19 cellular contexts compared by ENCODE assay signal in the genomic region with DNA sequence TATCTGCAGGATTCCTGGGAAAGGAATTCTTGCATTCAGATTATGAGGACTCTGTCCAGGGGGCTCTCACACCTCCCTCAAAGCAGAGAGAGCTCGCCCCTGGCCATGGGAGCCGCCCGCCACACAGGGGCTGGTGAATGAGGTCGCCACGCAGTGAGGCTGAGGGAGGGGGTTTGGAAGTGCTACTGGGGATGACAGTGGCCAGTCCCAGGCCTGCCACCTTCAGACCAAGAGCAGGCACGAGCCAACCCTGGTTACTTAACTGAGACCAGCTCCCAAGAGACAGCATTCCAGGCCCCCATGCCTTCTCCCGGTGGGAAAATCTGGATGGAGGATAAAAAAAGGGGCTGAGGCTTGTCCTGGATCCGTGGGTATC. TPM values are rescaled to one million over a fixed set of nuclear protein-coding genes. Genes with fewer than 3 reads are reported as not detected.
A peak's percentile ranks its signal among the peaks of the same experiment; 100 is the strongest.
DNase-seq lines count a peak whose midpoint lies in the region; ATAC-seq, FAIRE-seq and TF ChIP-seq lines count a peak whose summit lies in the region.
"Had no signal": no experiment of that assay in that cellular context is flagged by ENCODE, and none has a peak within 500 bp of the region (broad histone marks: within the 10 kb centered on the region; RNA-seq: fewer than 3 reads in every experiment).

No MANE protein-coding gene starts in this region.

- intact Hi-C loops in Caco-2 (cut with micrococcal nuclease; ENCODE audit: unreplicated experiment): no loop called here
- intact Hi-C loops in colonic mucosa (cut with DNase I): no loop called here
- intact Hi-C loops in activated naive CD4-positive, alpha-beta T cell treated with anti-CD3 and anti-CD28 coated beads for 36 hours (cut with micrococcal nuclease): loop anchor here (5.0 kb wide), 1 partner anchor 44 kb away; a partner anchor contains a TSS

- WGBS in mesendoderm (ENCODE audit: extremely low coverage, insufficient coverage, low lambda C conversion rate): no CpG with 5 or more reads among the region's 8 CpGs

- no peak overlapping the region for H3K4me2 ChIP-seq in mesendoderm (ENCODE audit: low read length)

- H4K8ac ChIP-seq in mesendoderm (ENCODE audit: low read depth, low read length): no peak overlapping the region

- POLR2A ChIA-PET in Caco-2 (lab: Charles Lee): interaction anchor here (1.1 kb wide), 1 partner anchor 44 kb away, joined by 3 read pairs; a partner anchor contains a TSS

- no peaks in the 10 kb centered on the region for H3K79me1 ChIP-seq in mesendoderm (ENCODE audit: low read length)

- DNase-seq in Caco-2 (no peak), colonic mucosa (no peak), mesendoderm (peak; percentile 41), thoracic aorta (ENCODE audit: low spot score) (no peak), HuH-7 (ENCODE audit: low spot score) (no peak), H54 (ENCODE audit: insufficient read length, low spot score) (no peak)
- no peak for DNase-seq in activated naive CD4-positive, alpha-beta T cell treated with anti-CD3 and anti-CD28 coated beads for 36 hours
- DNase-seq: CD8-positive, alpha-beta memory T cell; GF-D8; H9; NCI-H1105; NCI-H1694 treated with DMSO at 0.1 percent for 48 hours; NCI-H2107; NCI-H2227 treated with DMSO at 0.1 percent for 48 hours; NCI-H524; SHP77 treated with DMSO at 0.1 percent for 48 hours had no signal

- ATAC-seq in thoracic aorta (ENCODE audit: insufficient number of reproducible peaks, low FRiP score, low read depth) (no peak), GM21515 (IDR thresholded peaks at IDR 0.05; ENCODE audit: unreplicated experiment) (no peak)

- no peak overlapping the region for H3K4me3 ChIP-seq in Caco-2 (ENCODE audit: low read depth, low read length)
- H3K4me3 ChIP-seq in colonic mucosa: no peak overlapping the region
- no peak overlapping the region for H3K4me3 ChIP-seq in mesendoderm (ENCODE audit: low read length)
- no peak overlapping the region for H3K4me3 ChIP-seq in thoracic aorta

- H3K23ac ChIP-seq in mesendoderm (ENCODE audit: low read length): no peak overlapping the region

- no peak for FAIRE-seq in H54 (lab: Jason Lieb, UNC)
- FAIRE-seq: GM12892, RCC 7860 had no signal

- H3K9me3 Mint-ChIP-seq in Caco-2 (ENCODE audit: unreplicated experiment): no peaks in the 10 kb centered on the region
- H3K9me3 Mint-ChIP-seq in activated naive CD4-positive, alpha-beta T cell treated with anti-CD3 and anti-CD28 coated beads for 36 hours: peaks cover 2% of the 10 kb centered on the region
- H3K9me3 Mint-ChIP-seq: H9 had no signal

- H2AK5ac ChIP-seq in mesendoderm (ENCODE audit: low read length): no peak overlapping the region

- H3K27ac Mint-ChIP-seq in Caco-2 (ENCODE audit: unreplicated experiment): peak overlapping the region; percentile 38
- no peak overlapping the region for H3K27ac Mint-ChIP-seq in activated naive CD4-positive, alpha-beta T cell treated with anti-CD3 and anti-CD28 coated beads for 36 hours
- H3K27ac Mint-ChIP-seq: CD8-positive, alpha-beta memory T cell; H9 had no signal

- H3K36me3 ChIP-seq in Caco-2 (ENCODE audit: control insufficient read depth, insufficient read depth, low read length): peaks cover 8% of the 10 kb centered on the region
- H3K36me3 ChIP-seq in colonic mucosa: no peaks in the 10 kb centered on the region
- H3K36me3 ChIP-seq in mesendoderm (ENCODE audit: control insufficient read depth, insufficient read depth, low read length): no peaks in the 10 kb centered on the region
- peaks cover 13% of the 10 kb centered on the region for H3K36me3 ChIP-seq in thoracic aorta

- no peak overlapping the region for H4K5ac ChIP-seq in mesendoderm (ENCODE audit: low read length)

- H3K4ac ChIP-seq in mesendoderm (ENCODE audit: low read depth, low read length): no peak overlapping the region

- BruUV-seq in Caco-2 (replicated peaks; lab: Mats Ljungman, UMichigan): no TSS peak

- TF ChIP-seq CTCF in Caco-2 (IDR thresholded peaks at IDR 0.05; ENCODE audit: insufficient read depth in 1 of 2, low read depth in 1 of 2, low read length in 1 of 2, severe bottlenecking in 1 of 2, unreplicated experiment in 1 of 2) (no peak), colonic mucosa (IDR thresholded peaks at IDR 0.05) (no peak), thoracic aorta (IDR thresholded peaks at IDR 0.05) (no peak)

- H3K4me1 ChIP-seq in Caco-2 (peaks cover 17% of the 10 kb centered on the region), colonic mucosa (peaks cover 13% of the 10 kb centered on the region), mesendoderm (ENCODE audit: control insufficient read depth, low read depth, low read length) (no peaks in the 10 kb centered on the region), thoracic aorta (ENCODE audit: control insufficient read depth in 1 of 2, low read depth in 2 of 2) (peaks cover 33 to 61% of the 10 kb centered on the region in 2 donors)

- peak overlapping the region in 1 of 2 donors; percentile 23 for H3K9ac ChIP-seq in colonic mucosa (ENCODE audit: low read depth in 2 of 2, low read length in 2 of 2)
- no peak overlapping the region for H3K9ac ChIP-seq in mesendoderm (ENCODE audit: low read length)

- peaks cover 8% of the 10 kb centered on the region for H3K4me1 Mint-ChIP-seq in Caco-2 (ENCODE audit: low read depth, unreplicated experiment)
- H3K4me1 Mint-ChIP-seq in activated naive CD4-positive, alpha-beta T cell treated with anti-CD3 and anti-CD28 coated beads for 36 hours (ENCODE audit: low read depth): peaks cover 6% of the 10 kb centered on the region
- H3K4me1 Mint-ChIP-seq: CD8-positive, alpha-beta memory T cell had no signal

- H3K79me2 ChIP-seq in mesendoderm (ENCODE audit: control insufficient read depth, insufficient read depth, low read length): no peaks in the 10 kb centered on the region

- TF ChIP-seq POLR2A in H54 (IDR thresholded peaks at IDR 0.05; ENCODE audit: low read depth, low read length): no peak

- H3K27me3 ChIP-seq in Caco-2 (replicated peaks; ENCODE audit: control insufficient read depth, insufficient read depth, low read length) (no peaks in the 10 kb centered on the region), colonic mucosa (no peaks in the 10 kb centered on the region), mesendoderm (ENCODE audit: insufficient read depth, low read length, poor library complexity) (no peaks in the 10 kb centered on the region), thoracic aorta (replicated peaks; ENCODE audit: insufficient read depth) (no peaks in the 10 kb centered on the region)

- H3K27me3 Mint-ChIP-seq in Caco-2 (ENCODE audit: insufficient read depth, unreplicated experiment): no peaks in the 10 kb centered on the region
- no peaks in the 10 kb centered on the region for H3K27me3 Mint-ChIP-seq in activated naive CD4-positive, alpha-beta T cell treated with anti-CD3 and anti-CD28 coated beads for 36 hours (ENCODE audit: low read depth)

- H3K4me3 Mint-ChIP-seq in Caco-2 (ENCODE audit: unreplicated experiment): no peak overlapping the region
- no peak overlapping the region for H3K4me3 Mint-ChIP-seq in activated naive CD4-positive, alpha-beta T cell treated with anti-CD3 and anti-CD28 coated beads for 36 hours
- H3K4me3 Mint-ChIP-seq: CD8-positive, alpha-beta memory T cell; H9 had no signal

- H3K18ac ChIP-seq in mesendoderm (ENCODE audit: low read length): no peak overlapping the region

- no peak overlapping the region for H2BK15ac ChIP-seq in mesendoderm (replicated peaks; ENCODE audit: low read depth)

- no peak overlapping the region for H3K56ac ChIP-seq in mesendoderm (ENCODE audit: low read length)

- H2BK120ac ChIP-seq in mesendoderm (ENCODE audit: low read depth, low read length): no peak overlapping the region

- no peaks in the 10 kb centered on the region for H3K9me3 ChIP-seq in Caco-2
- H3K9me3 ChIP-seq in colonic mucosa: no peaks in the 10 kb centered on the region
- no peaks in the 10 kb centered on the region for H3K9me3 ChIP-seq in thoracic aorta

- H3K36me3 Mint-ChIP-seq in Caco-2 (ENCODE audit: insufficient read depth, unreplicated experiment): peaks cover 22% of the 10 kb centered on the region
- H3K36me3 Mint-ChIP-seq in activated naive CD4-positive, alpha-beta T cell treated with anti-CD3 and anti-CD28 coated beads for 36 hours (ENCODE audit: low read depth): no peaks in the 10 kb centered on the region

- H3K27ac ChIP-seq in colonic mucosa (peak overlapping the region; percentile 6), mesendoderm (ENCODE audit: low read depth, low read length) (no peak overlapping the region), thoracic aorta (peak overlapping the region; percentile 32 to 53)

- CTCF ChIA-PET in Caco-2 (lab: Charles Lee): interaction anchor here (1.5 to 1.6 kb wide), 2 partner anchors 9 to 62 kb away, joined by 6 to 8 read pairs; no protein-coding TSS in a partner anchor
- CTCF ChIA-PET in activated naive CD4-positive, alpha-beta T cell treated with anti-CD3 and anti-CD28 coated beads for 36 hours (lab: Charles Lee): no interaction called here

- no peak overlapping the region for H2BK5ac ChIP-seq in mesendoderm (ENCODE audit: low read length)

RNA-seq across cellular contexts. Expression of a gene that starts 43.4 kb away (rescaled TPM):
- total RNA-seq in Caco-2 (2022) (37.9 and 40.1 TPM in 2 replicates), colonic mucosa (10 to 100 TPM; 32.1 to 38.0 TPM), thoracic aorta (10 to 100 TPM; 22.6 to 34.5 TPM)
- 30.9 TPM for polyA plus RNA-seq in mesendoderm (2013, experiment 1 of 2)
- 30.6 TPM for polyA plus RNA-seq in mesendoderm (2013, experiment 2 of 2)
- 1 to 10 TPM; 1.4 to 1.5 TPM for total RNA-seq in activated naive CD4-positive, alpha-beta T cell treated with anti-CD3 and anti-CD28 coated beads for 36 hours

Comparison
In these comparisons a context has a peak if more than half of its experiments do, and no peak if none do; other contexts are left out.
1. RNA of a gene that starts 43.4 kb away (total RNA-seq): 32.1 to 38.0 TPM in colonic mucosa, 37.9 to 40.1 TPM in Caco-2 and 22.6 to 34.5 TPM in thoracic aorta; 1.4 to 1.5 TPM in activated naive CD4-positive, alpha-beta T cell treated with anti-CD3 and anti-CD28 coated beads for 36 hours; every median in the first group is over 4 times any median in the second.